In the genomic region with DNA sequence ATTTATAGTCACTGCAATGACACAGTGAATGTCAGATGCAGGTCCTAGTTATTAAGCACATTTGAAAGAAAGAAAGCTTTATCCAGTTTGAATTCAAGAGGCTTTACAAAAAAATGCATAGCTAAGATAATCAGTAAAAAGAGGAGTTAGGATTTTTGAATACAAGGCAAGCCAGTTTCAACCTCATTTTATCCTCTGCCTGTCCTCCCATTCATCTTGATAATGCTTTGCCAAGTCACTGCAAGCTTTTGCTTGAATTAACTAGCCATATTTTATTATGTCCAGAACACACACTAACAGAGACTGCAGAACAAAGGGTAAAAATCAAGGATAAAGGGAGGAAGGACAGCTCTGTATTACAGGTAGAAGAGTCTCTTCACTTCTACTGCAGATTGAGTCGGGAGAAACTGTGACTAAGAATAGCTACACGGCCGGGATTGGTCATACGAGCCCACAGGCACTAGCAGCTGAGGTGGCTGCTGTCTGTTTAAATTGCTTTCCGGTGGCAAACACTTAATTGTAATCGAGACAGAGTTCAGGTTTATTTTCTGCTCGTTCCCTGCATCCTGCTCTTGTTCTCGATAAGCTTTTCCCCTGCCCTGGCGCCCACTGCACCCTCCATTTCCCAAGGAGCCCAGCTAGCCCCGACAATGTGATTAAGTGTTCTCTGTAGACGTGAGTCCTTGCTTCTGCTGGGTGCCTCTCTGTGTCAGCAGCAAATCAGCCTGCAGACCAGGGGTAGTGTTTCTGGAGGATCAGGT, we compare ENCODE assay signal across 11 cellular contexts.
DNase-seq lines count a peak whose midpoint lies in the region; ATAC-seq and TF ChIP-seq lines count a peak whose summit lies in the region.
"Had no signal": no experiment of that assay in that cellular context is flagged by ENCODE, and none has a peak within 500 bp of the region (broad histone marks: within the 10 kb centered on the region; RNA-seq: fewer than 3 reads in every experiment).

No MANE protein-coding gene starts in this region.

- H3K4me3 ChIP-seq in endocrine pancreas (ENCODE audit: control insufficient read depth, insufficient read depth, low read length) (peak overlapping the region; percentile 40), parathyroid adenoma (ENCODE audit: low read depth, low read length) (no peak overlapping the region)
- H3K4me3 ChIP-seq: GM12878, heart right ventricle had no signal

- no peak for TF ChIP-seq CTCF in parathyroid adenoma (IDR thresholded peaks at IDR 0.05)

- H3K4me1 ChIP-seq in endocrine pancreas (ENCODE audit: control insufficient read depth, insufficient read depth, low read length) (no peaks in the 10 kb centered on the region), parathyroid adenoma (no peaks in the 10 kb centered on the region)

- peaks cover 5% of the 10 kb centered on the region for H3K9me3 Mint-ChIP-seq in activated T-cell treated with anti-CD3 and anti-CD28 coated beads, Interleukin-2, amount 50 U/mL, for 24 hours

- peak overlapping the region; percentile 29 for H2AFZ ChIP-seq in parathyroid adenoma

- peak; percentile 11 for DNase-seq in HK-2 (ENCODE audit: unreplicated experiment)
- peak; percentile 56 for DNase-seq in NCI-H345 (lab: John Stamatoyannopoulos, UW)
- no peak for DNase-seq in activated T-cell treated with anti-CD3 and anti-CD28 coated beads, Interleukin-2, amount 50 U/mL, for 24 hours
- no peak for DNase-seq in ACHN
- DNase-seq: heart right ventricle, SIG-M5 had no signal

- in situ Hi-C loops in ACHN (cut with HindIII; ENCODE audit: low pct_ligation_motif_present, low pct_unique_long_range_greater_than_20kb, low sequenced_read_pairs) = no loop called here

- no peaks in the 10 kb centered on the region for H3K36me3 ChIP-seq in endocrine pancreas (ENCODE audit: control insufficient read depth, insufficient read depth, low read length)
- H3K36me3 ChIP-seq in parathyroid adenoma (ENCODE audit: control insufficient read depth, insufficient read depth, low read length) = no peaks in the 10 kb centered on the region
- H3K36me3 ChIP-seq: heart right ventricle had no signal

- H3K36me3 Mint-ChIP-seq in activated T-cell treated with anti-CD3 and anti-CD28 coated beads, Interleukin-2, amount 50 U/mL, for 24 hours (ENCODE audit: low read depth) = no peaks in the 10 kb centered on the region
- H3K36me3 Mint-ChIP-seq: activated naive CD4-positive, alpha-beta T cell treated with anti-CD3 and anti-CD28 coated beads, Interleukin-2, amount 50 U/mL, for 24 hours had no signal

- H3K4me2 ChIP-seq in parathyroid adenoma (ENCODE audit: low read length) = peak overlapping the region; percentile 4

- H3K4me3 Mint-ChIP-seq in activated T-cell treated with anti-CD3 and anti-CD28 coated beads, Interleukin-2, amount 50 U/mL, for 24 hours = no peak overlapping the region
- H3K4me3 Mint-ChIP-seq: activated naive CD4-positive, alpha-beta T cell treated with anti-CD3 and anti-CD28 coated beads, Interleukin-2, amount 50 U/mL, for 24 hours had no signal

- ATAC-seq in HG02623 (IDR thresholded peaks at IDR 0.05; ENCODE audit: unreplicated experiment) = no peak
- ATAC-seq: GM12878 had no signal

- H3K27ac Mint-ChIP-seq in activated T-cell treated with anti-CD3 and anti-CD28 coated beads, Interleukin-2, amount 50 U/mL, for 24 hours = no peak overlapping the region
- H3K27ac Mint-ChIP-seq: activated naive CD4-positive, alpha-beta T cell treated with anti-CD3 and anti-CD28 coated beads, Interleukin-2, amount 50 U/mL, for 24 hours had no signal

- H3K9me3 ChIP-seq in endocrine pancreas (ENCODE audit: control insufficient read depth, low read length) (no peaks in the 10 kb centered on the region), parathyroid adenoma (ENCODE audit: control insufficient read depth, low read length) (no peaks in the 10 kb centered on the region)

- H3K27me3 ChIP-seq in endocrine pancreas (ENCODE audit: control insufficient read depth, insufficient read depth, low read length) = no peaks in the 10 kb centered on the region
- no peaks in the 10 kb centered on the region for H3K27me3 ChIP-seq in parathyroid adenoma (ENCODE audit: control insufficient read depth, insufficient read depth, low read length)
- H3K27me3 ChIP-seq: heart right ventricle had no signal

- H3K79me2 ChIP-seq in parathyroid adenoma = no peaks in the 10 kb centered on the region

- H3K27ac ChIP-seq in parathyroid adenoma = no peak overlapping the region
- H3K27ac ChIP-seq: heart right ventricle had no signal

- H3K4me1 Mint-ChIP-seq in activated T-cell treated with anti-CD3 and anti-CD28 coated beads, Interleukin-2, amount 50 U/mL, for 24 hours (ENCODE audit: low read depth) = no peaks in the 10 kb centered on the region
- H3K4me1 Mint-ChIP-seq: activated naive CD4-positive, alpha-beta T cell treated with anti-CD3 and anti-CD28 coated beads, Interleukin-2, amount 50 U/mL, for 24 hours had no signal

- peak overlapping the region; percentile 4 for H3K9ac ChIP-seq in endocrine pancreas (ENCODE audit: control insufficient read depth, insufficient read depth, low read length)
- H3K9ac ChIP-seq in parathyroid adenoma = no peak overlapping the region

- peaks cover 35% of the 10 kb centered on the region for H3K27me3 Mint-ChIP-seq in activated T-cell treated with anti-CD3 and anti-CD28 coated beads, Interleukin-2, amount 50 U/mL, for 24 hours

Comparison
In these comparisons a context has a peak if more than half of its experiments do, and no peak if none do; other contexts are left out.
1. DNase-seq: peak in HK-2 (single experiment) and NCI-H345 (single experiment); none in activated T-cell treated with anti-CD3 and anti-CD28 coated beads, Interleukin-2, amount 50 U/mL, for 24 hours (single experiment) and ACHN (single experiment).